Comparison of ENCODE assay signal across 10 cellular contexts in the genomic region with DNA sequence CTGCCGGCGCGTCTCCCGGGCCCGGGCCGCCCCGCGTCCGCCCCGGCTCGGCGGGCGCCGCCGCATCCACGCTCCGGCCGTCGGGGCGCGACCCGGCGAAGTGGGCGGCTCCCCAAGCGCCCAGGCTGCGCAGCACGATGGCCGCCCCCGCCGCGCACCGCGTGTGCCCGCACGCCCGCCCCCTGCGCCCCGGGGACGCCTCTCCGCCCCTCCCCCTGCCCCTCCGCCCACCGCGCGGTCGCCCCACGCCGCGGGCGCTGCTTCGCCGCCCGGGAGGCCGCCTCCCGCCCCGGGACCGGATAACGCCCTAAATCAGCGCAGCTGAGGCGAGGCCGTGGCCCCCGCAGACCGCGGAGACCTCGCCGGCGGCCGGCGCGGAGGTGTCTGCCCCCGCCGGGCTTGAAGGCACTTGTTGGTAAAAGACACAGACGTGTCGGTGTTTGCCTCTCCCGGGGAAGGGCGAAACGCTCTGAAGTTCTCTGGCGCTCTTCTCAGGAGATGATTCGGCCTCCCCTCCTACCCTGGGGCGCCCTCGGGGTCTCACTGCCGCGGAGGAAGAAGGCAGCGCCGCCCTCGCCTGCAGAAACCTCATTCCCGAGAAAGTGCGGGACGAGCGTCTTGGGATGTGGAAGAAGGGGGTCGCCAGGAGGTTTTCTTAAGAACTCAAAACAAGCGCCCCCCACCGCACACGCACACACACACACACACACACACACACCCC. TPM values are rescaled to one million over a fixed set of nuclear protein-coding genes. Genes with fewer than 3 reads are reported as not detected.
DNase-seq lines count a peak whose midpoint lies in the region; ATAC-seq and TF ChIP-seq lines count a peak whose summit lies in the region.
"Had no signal": no experiment of that assay in that cellular context is flagged by ENCODE, and none has a peak within 500 bp of the region (broad histone marks: within the 10 kb centered on the region; RNA-seq: fewer than 3 reads in every experiment).

A gene with protein sequence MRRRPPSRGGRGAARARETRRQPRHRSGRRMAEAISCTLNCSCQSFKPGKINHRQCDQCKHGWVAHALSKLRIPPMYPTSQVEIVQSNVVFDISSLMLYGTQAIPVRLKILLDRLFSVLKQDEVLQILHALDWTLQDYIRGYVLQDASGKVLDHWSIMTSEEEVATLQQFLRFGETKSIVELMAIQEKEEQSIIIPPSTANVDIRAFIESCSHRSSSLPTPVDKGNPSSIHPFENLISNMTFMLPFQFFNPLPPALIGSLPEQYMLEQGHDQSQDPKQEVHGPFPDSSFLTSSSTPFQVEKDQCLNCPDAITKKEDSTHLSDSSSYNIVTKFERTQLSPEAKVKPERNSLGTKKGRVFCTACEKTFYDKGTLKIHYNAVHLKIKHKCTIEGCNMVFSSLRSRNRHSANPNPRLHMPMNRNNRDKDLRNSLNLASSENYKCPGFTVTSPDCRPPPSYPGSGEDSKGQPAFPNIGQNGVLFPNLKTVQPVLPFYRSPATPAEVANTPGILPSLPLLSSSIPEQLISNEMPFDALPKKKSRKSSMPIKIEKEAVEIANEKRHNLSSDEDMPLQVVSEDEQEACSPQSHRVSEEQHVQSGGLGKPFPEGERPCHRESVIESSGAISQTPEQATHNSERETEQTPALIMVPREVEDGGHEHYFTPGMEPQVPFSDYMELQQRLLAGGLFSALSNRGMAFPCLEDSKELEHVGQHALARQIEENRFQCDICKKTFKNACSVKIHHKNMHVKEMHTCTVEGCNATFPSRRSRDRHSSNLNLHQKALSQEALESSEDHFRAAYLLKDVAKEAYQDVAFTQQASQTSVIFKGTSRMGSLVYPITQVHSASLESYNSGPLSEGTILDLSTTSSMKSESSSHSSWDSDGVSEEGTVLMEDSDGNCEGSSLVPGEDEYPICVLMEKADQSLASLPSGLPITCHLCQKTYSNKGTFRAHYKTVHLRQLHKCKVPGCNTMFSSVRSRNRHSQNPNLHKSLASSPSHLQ (minus strand): TSS at position 102 of the 721 bp plus-strand sequence. CDS start 36 bp downstream, at position 66.

- H3K4me1 ChIP-seq in cardiac muscle cell (ENCODE audit: low read depth) (no peaks in the 10 kb centered on the region), mesodermal cell (ENCODE audit: control insufficient read depth, insufficient read depth, low read length, poor library complexity, severe bottlenecking) (peaks cover 50% of the 10 kb centered on the region), upper lobe of right lung (peaks cover 6% of the 10 kb centered on the region)

- H3K27me3 ChIP-seq in cardiac muscle cell (peaks cover 54% of the 10 kb centered on the region), upper lobe of right lung (peaks cover 69% of the 10 kb centered on the region)

- H3K27ac ChIP-seq in cardiac muscle cell (no peak within 1 kb of the TSS), mesodermal cell (ENCODE audit: low read depth, low read length, severe bottlenecking) (peak within 1 kb of the TSS; percentile 95), upper lobe of right lung (no peak within 1 kb of the TSS)
- H3K27ac ChIP-seq: neutrophil had no signal

- peak; percentile 17 to 43 for DNase-seq in cardiac muscle cell (ENCODE audit: low read depth in 1 of 2, low spot score in 1 of 2)
- no peak for DNase-seq in Right ventricle myocardium inferior (ENCODE audit: missing footprints)
- DNase-seq in dermis blood vessel endothelial cell, result peak; percentile 39
- no peak for DNase-seq in upper lobe of right lung
- DNase-seq in NCI-H774 (lab: John Stamatoyannopoulos, UW), result no peak
- no peak for DNase-seq in NCI-H1105 (lab: John Stamatoyannopoulos, UW)
- no peak for DNase-seq in NCI-H748 (lab: John Stamatoyannopoulos, UW; ENCODE audit: unreplicated experiment)
- DNase-seq: DND-41 had no signal

- intact Hi-C loops in Right ventricle myocardium inferior (cut with DNase I) (no loop called here), upper lobe of right lung (cut with DNase I) (no loop called here)

- peak within 1 kb of the TSS; percentile 38 for H3K4me3 ChIP-seq in cardiac muscle cell
- peak within 1 kb of the TSS; percentile 72 for H3K4me3 ChIP-seq in mesodermal cell (ENCODE audit: extremely low read depth, insufficient read depth, low read length, poor library complexity, severe bottlenecking)
- H3K4me3 ChIP-seq in upper lobe of right lung, result peak within 1 kb of the TSS; percentile 44

- H3K36me3 ChIP-seq in cardiac muscle cell, result no peaks in the 10 kb centered on the region
- no peaks in the 10 kb centered on the region for H3K36me3 ChIP-seq in mesodermal cell (ENCODE audit: control insufficient read depth, insufficient read depth, low read length)
- H3K36me3 ChIP-seq in upper lobe of right lung, result no peaks in the 10 kb centered on the region
- H3K36me3 ChIP-seq: neutrophil had no signal

- TF ChIP-seq CTCF in cardiac muscle cell (IDR thresholded peaks at IDR 0.05; ENCODE audit: low read depth, low read length) (no peak), upper lobe of right lung (IDR thresholded peaks at IDR 0.05) (no peak)

- ATAC-seq in Right ventricle myocardium inferior (no peak), upper lobe of right lung (no peak)

- WGBS in mesodermal cell (ENCODE audit: insufficient coverage in 2 of 2), 2 experiments, result 1 to 2% methylated on average over 52 to 74 of the region's 93 CpGs

- H3K9me3 ChIP-seq in cardiac muscle cell (ENCODE audit: low read depth), result no peaks in the 10 kb centered on the region
- H3K9me3 ChIP-seq in mesodermal cell (ENCODE audit: control insufficient read depth, low read length), result no peaks in the 10 kb centered on the region
- H3K9me3 ChIP-seq in upper lobe of right lung, result no peaks in the 10 kb centered on the region
- H3K9me3 ChIP-seq: neutrophil had no signal

RNA-seq across cellular contexts. Expression of the gene that starts here (rescaled TPM):
- total RNA-seq in cardiac muscle cell, result 4.5 and 4.7 TPM in 2 replicates
- polyA plus RNA-seq in cardiac muscle cell, result 3.3 and 6.4 TPM in 2 replicates
- total RNA-seq in Right ventricle myocardium inferior, result 0.19 TPM
- total RNA-seq in dermis blood vessel endothelial cell, result 0.56 and 0.85 TPM in 2 replicates
- polyA plus RNA-seq in mesodermal cell (2013, experiment 1 of 2), result 12.0 TPM
- polyA plus RNA-seq in mesodermal cell (2013, experiment 2 of 2), result 13.5 TPM
- 3.1 TPM for total RNA-seq in upper lobe of right lung

Comparison
In these comparisons a context has a peak if more than half of its experiments do, and no peak if none do; other contexts are left out.
1. DNase-seq: peak in cardiac muscle cell (2 of 2); none in Right ventricle myocardium inferior (single experiment), upper lobe of right lung (single experiment), NCI-H774 (single experiment), NCI-H1105 (single experiment) and NCI-H748 (single experiment).
2. Peak in DNase-seq in dermis blood vessel endothelial cell; RNA of the gene not detected or under 1 TPM.
3. Peak in every context shown above with its lines, with median percentiles within 50 percentile points of each other: H3K4me3 ChIP-seq.